ENCODE assay signal across 21 cellular contexts in the genomic region with DNA sequence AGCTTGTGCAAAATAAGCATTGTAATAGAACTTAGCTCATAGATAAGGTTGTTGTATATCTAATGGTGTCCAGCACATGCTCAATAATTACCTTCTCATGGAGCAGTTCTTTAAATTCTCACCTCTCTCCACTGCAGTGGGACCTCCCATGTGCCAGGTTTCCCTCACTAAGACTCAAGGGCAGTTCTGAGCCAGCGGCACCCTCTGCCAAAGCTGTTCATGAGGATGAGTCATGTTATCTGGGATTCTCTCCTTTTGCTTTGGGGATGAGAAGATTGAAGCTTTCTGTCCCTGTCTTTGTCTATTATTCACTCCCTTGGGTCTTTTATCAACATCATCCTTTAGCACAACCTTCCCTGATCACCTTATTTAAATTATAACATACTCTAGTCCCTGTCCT. TPM values are rescaled to one million over a fixed set of nuclear protein-coding genes. Genes with fewer than 3 reads are reported as not detected.
A peak's percentile ranks its signal among the peaks of the same experiment; 100 is the strongest.
DNase-seq lines count a peak whose midpoint lies in the region; ATAC-seq, FAIRE-seq and TF ChIP-seq lines count a peak whose summit lies in the region.
"Had no signal": no experiment of that assay in that cellular context is flagged by ENCODE, and none has a peak within 500 bp of the region (broad histone marks: within the 10 kb centered on the region; RNA-seq: fewer than 3 reads in every experiment).

No MANE protein-coding gene starts in this region.

- no peak for FAIRE-seq in A549 (lab: Jason Lieb, UNC)
- FAIRE-seq: D721Med, G401.6, GM12891, GM19239 had no signal

- WGBS in A549 (ENCODE audit: missing lambda C conversion rate) = 47% methylated on average over 1 of the region's 1 CpG

- peak overlapping the region; percentile 38 for H3K27ac Mint-ChIP-seq in activated T-cell treated with anti-CD3 and anti-CD28 coated beads, Interleukin-2, amount 50 U/mL, for 72 hours
- H3K27ac Mint-ChIP-seq in activated T-cell treated with anti-CD3 and anti-CD28 coated beads, Interleukin-2, amount 50 U/mL, for 24 hours = no peak overlapping the region
- H3K27ac Mint-ChIP-seq: CD4-positive, alpha-beta T cell; CD8-positive, alpha-beta T cell had no signal

- POLR2A ChIA-PET in A549 (lab: Yijun Ruan, JAX) = no interaction called here

- H3K36me3 Mint-ChIP-seq in activated T-cell treated with anti-CD3 and anti-CD28 coated beads, Interleukin-2, amount 50 U/mL, for 72 hours (ENCODE audit: insufficient read depth in 2 of 2) = no peaks in the 10 kb centered on the region
- H3K36me3 Mint-ChIP-seq in activated T-cell treated with anti-CD3 and anti-CD28 coated beads, Interleukin-2, amount 50 U/mL, for 24 hours (ENCODE audit: low read depth) = no peaks in the 10 kb centered on the region
- H3K36me3 Mint-ChIP-seq: CD8-positive, alpha-beta T cell had no signal

- no peak for ATAC-seq in activated T-cell treated with anti-CD3 and anti-CD28 coated beads, Interleukin-2, amount 50 U/mL, for 72 hours (replicated peaks in 1 of 2)
- no peak for ATAC-seq in A549
- peak; percentile 52 for ATAC-seq in foreskin keratinocyte
- ATAC-seq: CD8-positive, alpha-beta T cell had no signal

- no peak for TF ChIP-seq CTCF in A549 (IDR thresholded peaks at IDR 0.05)
- no peak for TF ChIP-seq CTCF in foreskin keratinocyte (conservative IDR thresholded peaks at IDR 0.05)

- H3K4me3 Mint-ChIP-seq in activated T-cell treated with anti-CD3 and anti-CD28 coated beads, Interleukin-2, amount 50 U/mL, for 72 hours = no peak overlapping the region
- no peak overlapping the region for H3K4me3 Mint-ChIP-seq in activated T-cell treated with anti-CD3 and anti-CD28 coated beads, Interleukin-2, amount 50 U/mL, for 24 hours
- H3K4me3 Mint-ChIP-seq: CD4-positive, alpha-beta T cell; CD8-positive, alpha-beta T cell had no signal

- peaks cover 0 to 2% of the 10 kb centered on the region in 2 donors for H3K9me3 Mint-ChIP-seq in activated T-cell treated with anti-CD3 and anti-CD28 coated beads, Interleukin-2, amount 50 U/mL, for 72 hours
- no peaks in the 10 kb centered on the region for H3K9me3 Mint-ChIP-seq in activated T-cell treated with anti-CD3 and anti-CD28 coated beads, Interleukin-2, amount 50 U/mL, for 24 hours
- H3K9me3 Mint-ChIP-seq: CD4-positive, alpha-beta T cell; CD8-positive, alpha-beta T cell had no signal

- H3K27ac ChIP-seq in A549 (no peak overlapping the region), foreskin keratinocyte (no peak overlapping the region)
- H3K27ac ChIP-seq: 22Rv1, BLaER1, C4-2B had no signal

- TF ChIP-seq EP300 in A549 (IDR thresholded peaks at IDR 0.05) = no peak

- DNase-seq in activated T-cell treated with anti-CD3 and anti-CD28 coated beads, Interleukin-2, amount 50 U/mL, for 72 hours = no peak
- no peak for DNase-seq in activated T-cell treated with anti-CD3 and anti-CD28 coated beads, Interleukin-2, amount 50 U/mL, for 24 hours
- DNase-seq in A549 (ENCODE audit: low read depth in 1 of 2, low spot score in 1 of 2) (no peak), foreskin keratinocyte (no peak), mucosa of gallbladder (ENCODE audit: low spot score) (no peak), C1 segment of cervical spinal cord (lab: John Stamatoyannopoulos, UW) (no peak)
- DNase-seq: ACHN; BE2C; Caco-2; Calu3; CD4-positive, alpha-beta T cell; CD8-positive, alpha-beta T cell; DMS79 treated with DMSO at 0.1 percent for 48 hours; GF-D8 had no signal

- no peak for TF ChIP-seq POLR2A in A549 (IDR thresholded peaks at IDR 0.05; ENCODE audit: low read length)

- H3K9me3 ChIP-seq in A549 = peaks cover 3% of the 10 kb centered on the region; the same call in 1 of the 3 replicates
- H3K9me3 ChIP-seq: BE2C, Caco-2 had no signal

- H3K4me1 Mint-ChIP-seq in activated T-cell treated with anti-CD3 and anti-CD28 coated beads, Interleukin-2, amount 50 U/mL, for 72 hours (ENCODE audit: low read depth) = no peaks in the 10 kb centered on the region
- H3K4me1 Mint-ChIP-seq in activated T-cell treated with anti-CD3 and anti-CD28 coated beads, Interleukin-2, amount 50 U/mL, for 24 hours (ENCODE audit: low read depth) = no peaks in the 10 kb centered on the region

- H3K4me1 ChIP-seq in A549 (no peaks in the 10 kb centered on the region), foreskin keratinocyte (no peaks in the 10 kb centered on the region)
- H3K4me1 ChIP-seq: BE2C, BLaER1, Caco-2 had no signal

- H3K27me3 Mint-ChIP-seq in activated T-cell treated with anti-CD3 and anti-CD28 coated beads, Interleukin-2, amount 50 U/mL, for 72 hours (ENCODE audit: low read depth) = peaks cover 24% of the 10 kb centered on the region
- peaks cover 49% of the 10 kb centered on the region for H3K27me3 Mint-ChIP-seq in activated T-cell treated with anti-CD3 and anti-CD28 coated beads, Interleukin-2, amount 50 U/mL, for 24 hours

- no peaks in the 10 kb centered on the region for H3K27me3 ChIP-seq in foreskin keratinocyte
- H3K27me3 ChIP-seq: BLaER1 had no signal

- CTCF ChIA-PET in A549 (lab: Yijun Ruan, JAX) = interaction anchor here (1.0 to 1.2 kb wide), 2 partner anchors 81 to 177 kb away, joined by 3 to 6 read pairs; no protein-coding TSS in a partner anchor

- no peak overlapping the region for H3K4me3 ChIP-seq in A549
- H3K4me3 ChIP-seq: BLaER1 had no signal

- no peak for TF ChIP-seq RAD21 in A549 (conservative IDR thresholded peaks at IDR 0.05 in 1 of 2, IDR thresholded peaks at IDR 0.05 in 1 of 2)

- no peak overlapping the region for H3K4me2 ChIP-seq in A549
- H3K4me2 ChIP-seq: BLaER1 had no signal

TF ChIP-seq in A549, 52 proteins besides CTCF, POLR2A, EP300 and RAD21:
- no peak for TF ChIP-seq BHLHE40 (IDR thresholded peaks at IDR 0.05; ENCODE audit: low read depth, low read length)
- no peak for TF ChIP-seq FOSL2 (IDR thresholded peaks at IDR 0.05)
- TF ChIP-seq FOSL2 (CRISPR knock-in tag; IDR thresholded peaks at IDR 0.05) = peak; percentile 7; the same call in 1 of the 2 replicates
- no peak for TF ChIP-seq RCOR1 (IDR thresholded peaks at IDR 0.05; ENCODE audit: low read depth, low read length)

RNA-seq across cellular contexts. Expression of gene AMOTL2, which starts 15.6 kb away (rescaled TPM):
- under 1 TPM in 1 of 2 donors, not detected in 1; 0.07 TPM for total RNA-seq in activated T-cell treated with anti-CD3 and anti-CD28 coated beads, Interleukin-2, amount 50 U/mL, for 72 hours
- 36.3 and 44.1 TPM in 2 replicates for polyA plus RNA-seq in A549 (2011; rRNA removed)
- 70.4 and 95.3 TPM in 2 replicates for polyA plus RNA-seq in A549 (2012; cell fraction: cytosol; rRNA removed)
- polyA plus RNA-seq in A549 (2012; cell fraction: nucleus; rRNA removed) = 144 and 160 TPM in 2 replicates
- polyA plus RNA-seq in A549 (2017; fragmentation: RNase III; extraction: RNeasy Plus Mini Kit Qiagen cat#74134 plus additional on column Dnase treatment) = 40.7 to 49.4 TPM (median 41.1 TPM) in 3 replicates
- polyA minus RNA-seq in A549 (2011; rRNA and poly(A)+ RNA removed) = 48.6 and 69.1 TPM in 2 replicates
- 79.5 and 86.7 TPM in 2 replicates for total RNA-seq in foreskin keratinocyte
- polyA plus RNA-seq in foreskin keratinocyte = 22.1 and 29.6 TPM in 2 replicates
- 129 TPM for total RNA-seq in mucosa of gallbladder
- total RNA-seq: CD4-positive, alpha-beta T cell; CD8-positive, alpha-beta T cell had no signal

Comparison
In these comparisons a context has a peak if more than half of its experiments do, and no peak if none do; other contexts are left out.
1. RNA of gene AMOTL2, which starts 15.6 kb away (total RNA-seq): 129 TPM in mucosa of gallbladder (single experiment) and 79.5 to 86.7 TPM in foreskin keratinocyte; 0.07 TPM in activated T-cell treated with anti-CD3 and anti-CD28 coated beads, Interleukin-2, amount 50 U/mL, for 72 hours; every median in the first group is over 10 times any median in the second.